Comparison of ENCODE assay signal across 17 cellular contexts in the genomic region with DNA sequence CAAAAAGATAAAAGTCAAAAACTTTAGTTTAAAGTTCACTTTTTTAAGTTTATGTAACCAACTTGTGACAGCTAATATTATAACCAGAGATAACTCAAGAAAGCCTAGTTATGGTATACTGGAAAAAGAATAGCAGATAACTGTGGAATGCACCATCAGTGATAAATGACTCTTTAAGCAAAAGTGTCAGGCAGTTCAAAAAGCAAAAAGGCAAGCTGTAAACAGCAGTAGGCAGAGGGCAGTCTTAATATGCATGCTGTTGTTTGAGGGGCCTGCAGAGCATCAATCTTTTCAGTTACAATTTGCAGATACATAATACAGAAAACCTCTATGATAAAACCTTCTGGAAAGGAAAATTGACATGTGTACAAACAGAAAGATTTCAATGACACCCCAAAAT.
DNase-seq lines count a peak whose midpoint lies in the region; ATAC-seq and TF ChIP-seq lines count a peak whose summit lies in the region.
"Had no signal": no experiment of that assay in that cellular context is flagged by ENCODE, and none has a peak within 500 bp of the region (broad histone marks: within the 10 kb centered on the region; RNA-seq: fewer than 3 reads in every experiment).

No MANE protein-coding gene starts in this region.

- H3K9me2 ChIP-seq in GM23338 (ENCODE audit: insufficient read depth) (no peaks in the 10 kb centered on the region), SK-N-SH (no peaks in the 10 kb centered on the region), hepatocyte (replicated peaks; ENCODE audit: insufficient read depth) (no peaks in the 10 kb centered on the region)

- no peak overlapping the region for H3K4me3 Mint-ChIP-seq in GM23338
- no peak overlapping the region for H3K4me3 Mint-ChIP-seq in natural killer cell treated with Interleukin-12 subunit alpha and Interleukin-12 subunit beta and Interleukin-15 and Interleukin-18, amount 100 ng/mL, for 72 hours
- H3K4me3 Mint-ChIP-seq: B cell; CD8-positive, alpha-beta T cell had no signal

- H3K9me3 ChIP-seq in SK-N-SH, result no peaks in the 10 kb centered on the region
- H3K9me3 ChIP-seq in hepatocyte (ENCODE audit: low read depth), result no peaks in the 10 kb centered on the region
- H3K9me3 ChIP-seq in smooth muscle cell (replicated peaks; ENCODE audit: low read depth), result no peaks in the 10 kb centered on the region
- H3K9me3 ChIP-seq in MG63, result no peaks in the 10 kb centered on the region
- H3K9me3 ChIP-seq: HAP-1 had no signal

- H3K27ac ChIP-seq in GM23338 (ENCODE audit: low read depth), result 0 out of 2 replicates have a peak overlapping the region, but pooled peaks have one; percentile 8
- H3K27ac ChIP-seq in SK-N-SH (ENCODE audit: low read depth in 2 of 2, low read length in 1 of 2), result peak overlapping the region in 1 of 2 experiments; percentile 7; a peak in 1 of 4 replicates
- peak overlapping the region; percentile 24 for H3K27ac ChIP-seq in hepatocyte
- no peak overlapping the region for H3K27ac ChIP-seq in smooth muscle cell (ENCODE audit: low read depth)
- H3K27ac ChIP-seq: BLaER1 treated with 17β-estradiol and CSF1 and Interleukin-3, amounts not matched to agents 10 nM and 100 nM had no signal

- H3K27ac Mint-ChIP-seq in GM23338, result no peak overlapping the region
- H3K27ac Mint-ChIP-seq in natural killer cell treated with Interleukin-12 subunit alpha and Interleukin-12 subunit beta and Interleukin-15 and Interleukin-18, amount 100 ng/mL, for 72 hours, result no peak overlapping the region
- H3K27ac Mint-ChIP-seq: B cell; CD8-positive, alpha-beta T cell had no signal

- H3K4me1 ChIP-seq in GM23338 (ENCODE audit: insufficient read depth), result peaks cover 32% of the 10 kb centered on the region
- H3K4me1 ChIP-seq in SK-N-SH (ENCODE audit: control insufficient read depth in 1 of 2, insufficient read depth in 2 of 2, low read depth in 1 of 2, low read length in 1 of 2), result no peaks in the 10 kb centered on the region
- H3K4me1 ChIP-seq in hepatocyte (ENCODE audit: insufficient read depth), result peaks cover 18% of the 10 kb centered on the region
- peaks cover 6% of the 10 kb centered on the region for H3K4me1 ChIP-seq in smooth muscle cell (ENCODE audit: low read depth)
- H3K4me1 ChIP-seq: BLaER1 treated with 17β-estradiol and CSF1 and Interleukin-3, amounts not matched to agents 10 nM and 100 nM; HAP-1 had no signal

- POLR2A ChIA-PET in SK-N-SH (lab: Yijun Ruan, JAX), result no interaction called here

- no peaks in the 10 kb centered on the region for H4K20me1 ChIP-seq in GM23338 (replicated peaks; ENCODE audit: insufficient read depth)
- no peaks in the 10 kb centered on the region for H4K20me1 ChIP-seq in SK-N-SH (ENCODE audit: insufficient read depth)
- no peaks in the 10 kb centered on the region for H4K20me1 ChIP-seq in hepatocyte (ENCODE audit: insufficient read depth, poor library complexity, severe bottlenecking)
- H4K20me1 ChIP-seq in smooth muscle cell (ENCODE audit: low read depth), result no peaks in the 10 kb centered on the region
- H4K20me1 ChIP-seq: BLaER1 treated with 17β-estradiol and CSF1 and Interleukin-3, amounts not matched to agents 10 nM and 100 nM had no signal

- TF ChIP-seq RAD21 in SK-N-SH (IDR thresholded peaks at IDR 0.05; ENCODE audit: low read length), result no peak

- H3K79me2 ChIP-seq in GM23338 (replicated peaks; ENCODE audit: insufficient read depth), result no peaks in the 10 kb centered on the region
- H3K79me2 ChIP-seq in SK-N-SH (ENCODE audit: insufficient read depth), result no peaks in the 10 kb centered on the region
- no peaks in the 10 kb centered on the region for H3K79me2 ChIP-seq in hepatocyte
- H3K79me2 ChIP-seq in smooth muscle cell (ENCODE audit: low read depth), result no peaks in the 10 kb centered on the region

- H3F3A ChIP-seq in GM23338 (replicated peaks; ENCODE audit: low read depth) (no peaks in the 10 kb centered on the region), SK-N-SH (replicated peaks; ENCODE audit: insufficient read depth) (peaks cover 3% of the 10 kb centered on the region), smooth muscle cell (ENCODE audit: low read depth) (no peaks in the 10 kb centered on the region)

- ATAC-seq in GM23338, result no peak
- ATAC-seq in natural killer cell treated with Interleukin-12 subunit alpha and Interleukin-12 subunit beta and Interleukin-15 and Interleukin-18, amount 100 ng/mL, for 72 hours, result no peak
- ATAC-seq: CD8-positive, alpha-beta T cell; GM12878; HepG2 had no signal

- H3K4me2 ChIP-seq in GM23338 (no peak overlapping the region), SK-N-SH (no peak overlapping the region), hepatocyte (no peak overlapping the region), smooth muscle cell (no peak overlapping the region)
- H3K4me2 ChIP-seq: BLaER1 treated with 17β-estradiol and CSF1 and Interleukin-3, amounts not matched to agents 10 nM and 100 nM had no signal

- H3K9ac ChIP-seq in SK-N-SH, result no peak overlapping the region
- no peak overlapping the region for H3K9ac ChIP-seq in smooth muscle cell (ENCODE audit: low read depth)
- H3K9ac ChIP-seq: BLaER1 treated with 17β-estradiol and CSF1 and Interleukin-3, amounts not matched to agents 10 nM and 100 nM had no signal

- H2AFZ ChIP-seq in GM23338 (no peak overlapping the region), SK-N-SH (ENCODE audit: low read depth) (no peak overlapping the region), hepatocyte (no peak overlapping the region), smooth muscle cell (ENCODE audit: low read depth) (peak overlapping the region; percentile 9)

- peaks cover 2% of the 10 kb centered on the region; the same call in 2 of the 3 replicates for H3K9me3 Mint-ChIP-seq in GM23338
- H3K9me3 Mint-ChIP-seq in natural killer cell treated with Interleukin-12 subunit alpha and Interleukin-12 subunit beta and Interleukin-15 and Interleukin-18, amount 100 ng/mL, for 72 hours, result no peaks in the 10 kb centered on the region
- H3K9me3 Mint-ChIP-seq: CD8-positive, alpha-beta T cell had no signal

- TF ChIP-seq CTCF in GM23338 (conservative IDR thresholded peaks at IDR 0.05; ENCODE audit: low read depth in 2 of 2), result no peak
- no peak for TF ChIP-seq CTCF in SK-N-SH (IDR thresholded peaks at IDR 0.05)
- TF ChIP-seq CTCF in hepatocyte (IDR thresholded peaks at IDR 0.05; ENCODE audit: poor library complexity), result no peak
- TF ChIP-seq CTCF in smooth muscle cell (IDR thresholded peaks at IDR 0.05; ENCODE audit: borderline replicate concordance, insufficient read depth, poor library complexity, severe bottlenecking), result no peak

- no peak for DNase-seq in GM23338 (ENCODE audit: low spot score)
- no peak for DNase-seq in SK-N-SH
- no peak for DNase-seq in hepatocyte (ENCODE audit: low spot score)
- no peak for DNase-seq in smooth muscle cell (lab: John Stamatoyannopoulos, UW; ENCODE audit: unreplicated experiment)
- DNase-seq in natural killer cell treated with Interleukin-12 subunit alpha and Interleukin-12 subunit beta and Interleukin-15 and Interleukin-18, amount 100 ng/mL, for 72 hours (ENCODE audit: low spot score), result no peak
- no peak for DNase-seq in MG63
- DNase-seq in KBM-7, result no peak
- DNase-seq: CD8-positive, alpha-beta T cell; DMS 273 treated with DMSO at 0.1 percent for 48 hours; DMS53; DND-41; EL had no signal

- H3K27me3 ChIP-seq in GM23338 (ENCODE audit: insufficient read depth) (no peaks in the 10 kb centered on the region), SK-N-SH (ENCODE audit: insufficient read depth) (no peaks in the 10 kb centered on the region), hepatocyte (no peaks in the 10 kb centered on the region), smooth muscle cell (ENCODE audit: low read depth) (no peaks in the 10 kb centered on the region), MG63 (no peaks in the 10 kb centered on the region)
- H3K27me3 ChIP-seq: BLaER1 treated with 17β-estradiol and CSF1 and Interleukin-3, amounts not matched to agents 10 nM and 100 nM had no signal

- peaks cover 3% of the 10 kb centered on the region; the same call in 2 of the 3 replicates for H3K36me3 Mint-ChIP-seq in GM23338 (ENCODE audit: low read depth)
- no peaks in the 10 kb centered on the region for H3K36me3 Mint-ChIP-seq in natural killer cell treated with Interleukin-12 subunit alpha and Interleukin-12 subunit beta and Interleukin-15 and Interleukin-18, amount 100 ng/mL, for 72 hours
- H3K36me3 Mint-ChIP-seq: CD8-positive, alpha-beta T cell had no signal

- H3K27me3 Mint-ChIP-seq in GM23338 (ENCODE audit: insufficient read depth, low read depth, poor library complexity), result peaks cover 3% of the 10 kb centered on the region
- H3K27me3 Mint-ChIP-seq in natural killer cell treated with Interleukin-12 subunit alpha and Interleukin-12 subunit beta and Interleukin-15 and Interleukin-18, amount 100 ng/mL, for 72 hours, result peaks cover 0 to 3% of the 10 kb centered on the region in 2 donors
- H3K27me3 Mint-ChIP-seq: B cell had no signal

- TF ChIP-seq EP300 in SK-N-SH (IDR thresholded peaks at IDR 0.05; ENCODE audit: borderline replicate concordance in 1 of 2, low read depth in 1 of 2, low read length in 1 of 2), result no peak

- in situ Hi-C loops in KBM-7 (cut with MboI; ENCODE audit: low pct_unique_long_range_greater_than_20kb, low sequenced_read_pairs), result no loop called here

- H3K36me3 ChIP-seq in GM23338 (ENCODE audit: insufficient read depth) (no peaks in the 10 kb centered on the region), SK-N-SH (replicated peaks in 1 of 2; ENCODE audit: control insufficient read depth in 1 of 2, insufficient read depth in 2 of 2, low read length in 1 of 2) (no peaks in the 10 kb centered on the region), hepatocyte (replicated peaks; ENCODE audit: insufficient read depth, low read depth) (no peaks in the 10 kb centered on the region), smooth muscle cell (ENCODE audit: low read depth) (no peaks in the 10 kb centered on the region), MG63 (no peaks in the 10 kb centered on the region)
- H3K36me3 ChIP-seq: BLaER1 treated with 17β-estradiol and CSF1 and Interleukin-3, amounts not matched to agents 10 nM and 100 nM; HAP-1 had no signal

- peaks cover 31% of the 10 kb centered on the region for H3K4me1 Mint-ChIP-seq in GM23338
- H3K4me1 Mint-ChIP-seq in natural killer cell treated with Interleukin-12 subunit alpha and Interleukin-12 subunit beta and Interleukin-15 and Interleukin-18, amount 100 ng/mL, for 72 hours (ENCODE audit: low read depth in 2 of 2), result no peaks in the 10 kb centered on the region
- H3K4me1 Mint-ChIP-seq: B cell had no signal

- CTCF ChIA-PET in SK-N-SH (lab: Yijun Ruan, JAX), result interaction anchor here (0.6 to 1.2 kb wide), 2 partner anchors 8 to 537 kb away, joined by 3 read pairs; no protein-coding TSS in a partner anchor

- no peak overlapping the region for H3K4me3 ChIP-seq in GM23338
- no peak overlapping the region for H3K4me3 ChIP-seq in SK-N-SH (ENCODE audit: low read depth in 2 of 2, low read length in 1 of 2)
- no peak overlapping the region for H3K4me3 ChIP-seq in hepatocyte
- no peak overlapping the region for H3K4me3 ChIP-seq in smooth muscle cell
- no peak overlapping the region for H3K4me3 ChIP-seq in MG63
- H3K4me3 ChIP-seq: BLaER1 treated with 17β-estradiol and CSF1 and Interleukin-3, amounts not matched to agents 10 nM and 100 nM; GM12878; HAP-1 had no signal

TF ChIP-seq in SK-N-SH, 30 proteins besides CTCF, POLR2A, EP300 and RAD21 (continues in another document):
- TF ChIP-seq YY1 (IDR thresholded peaks at IDR 0.05; ENCODE audit: low read depth) (no peak), TAF1 (IDR thresholded peaks at IDR 0.05; ENCODE audit: borderline replicate concordance, low read depth, low read length) (no peak), CHD2 (IDR thresholded peaks at IDR 0.05; ENCODE audit: low read length, partially characterized antibody) (no peak)
